Comparison of ENCODE assay signal across 8 cellular contexts in the genomic region with DNA sequence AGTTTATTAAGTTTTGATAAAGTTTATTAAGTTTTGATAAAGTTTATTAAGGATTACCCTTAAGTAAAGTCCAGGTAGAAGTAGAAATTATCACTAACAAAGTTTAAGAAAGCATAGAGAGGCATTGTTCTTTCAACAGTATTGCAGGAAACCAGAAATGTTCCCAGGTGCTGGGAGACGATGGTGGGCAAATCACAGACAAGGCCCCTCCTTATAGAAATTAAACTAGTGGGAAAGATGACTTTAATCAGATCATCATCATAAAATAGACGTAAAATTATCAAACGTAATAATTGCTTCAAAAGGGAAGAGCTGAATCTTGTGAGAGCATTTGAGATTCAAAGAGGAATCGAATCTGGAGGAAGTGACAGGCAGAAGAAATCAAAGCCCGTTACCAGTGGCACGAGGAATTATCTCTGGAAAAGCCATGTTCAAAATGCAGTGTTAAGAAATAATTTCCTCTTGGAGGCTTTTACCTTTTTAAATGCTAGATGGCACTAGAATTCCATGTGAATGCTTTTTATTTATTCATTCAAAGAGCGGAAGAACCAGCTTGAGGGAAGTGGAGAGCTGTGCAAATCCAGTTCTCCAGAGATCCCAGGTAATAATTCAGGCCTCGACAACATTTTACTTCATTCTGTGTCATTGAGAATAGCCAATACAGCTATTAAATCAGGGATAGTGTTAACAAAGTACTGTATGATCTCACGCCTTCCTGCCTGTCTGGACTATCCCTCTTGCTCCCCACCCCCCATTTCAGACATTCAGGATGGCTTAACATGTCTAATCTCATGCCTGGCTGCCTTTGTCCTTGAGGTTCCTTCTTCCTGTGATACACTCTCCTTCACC. TPM values are rescaled to one million over a fixed set of nuclear protein-coding genes. Genes with fewer than 3 reads are reported as not detected.
A peak's percentile ranks its signal among the peaks of the same experiment; 100 is the strongest.
DNase-seq lines count a peak whose midpoint lies in the region; ATAC-seq, FAIRE-seq and TF ChIP-seq lines count a peak whose summit lies in the region.

No MANE protein-coding gene starts in this region.

- H3K27ac ChIP-seq in CD4-positive, CD25-positive, alpha-beta regulatory T cell (ENCODE audit: insufficient read depth, low read length, poor library complexity, severe bottlenecking), result peak overlapping the region; percentile 96
- peak overlapping the region; percentile 99 for H3K27ac ChIP-seq in Panc1 (ENCODE audit: low read length)
- H3K27ac ChIP-seq in duodenal mucosa (ENCODE audit: low read depth, low read length), result peak overlapping the region; percentile 80

- H3K27me3 Mint-ChIP-seq in CD4-positive, CD25-positive, alpha-beta regulatory T cell, result no peaks in the 10 kb centered on the region
- peaks cover 17% of the 10 kb centered on the region for H3K27me3 Mint-ChIP-seq in mesothelial cell of epicardium (ENCODE audit: low read depth)

- DNase-seq in CD4-positive, CD25-positive, alpha-beta regulatory T cell, result peak in 1 of 3 donors; percentile 8
- peak; percentile 52 for DNase-seq in HS-5 (ENCODE audit: low read depth)
- no peak for DNase-seq in Panc1 (ENCODE audit: low read depth, low spot score)
- DNase-seq in mesothelial cell of epicardium (ENCODE audit: low spot score in 2 of 2, unreplicated experiment in 2 of 2), result no peak
- peak; percentile 42 for DNase-seq in urothelium cell line (ENCODE audit: low spot score)
- no peak for DNase-seq in effector CD4-positive, alpha-beta T cell
- no peak for DNase-seq in OCI-M2 (lab: John Stamatoyannopoulos, UW; ENCODE audit: unreplicated experiment)

- H3K9me3 ChIP-seq in CD4-positive, CD25-positive, alpha-beta regulatory T cell (ENCODE audit: control insufficient read depth in 2 of 2, low read length in 2 of 2), result no peaks in the 10 kb centered on the region
- H3K9me3 ChIP-seq in Panc1 (ENCODE audit: control insufficient read depth, insufficient read depth, low read depth, low read length) (no peaks in the 10 kb centered on the region), duodenal mucosa (ENCODE audit: control insufficient read depth in 1 of 2, low read length in 2 of 2) (no peaks in the 10 kb centered on the region)

- POLR2A ChIA-PET in Panc1 (lab: Charles Lee), result no interaction called here

- intact Hi-C loops in Panc1 (cut with micrococcal nuclease; ENCODE audit: unreplicated experiment), result loop anchor here (5.0 to 10.0 kb wide), 3 partner anchors 204 to 404 kb away; a partner anchor contains a TSS

- in situ Hi-C loops in Panc1 (cut with HindIII; ENCODE audit: low pct_unique_long_range_greater_than_20kb, low sequenced_read_pairs), result no loop called here

- peak overlapping the region; percentile 77 to 91 for H3K9ac ChIP-seq in duodenal mucosa (ENCODE audit: low read depth in 1 of 2, low read length in 2 of 2)

- H3K9me3 Mint-ChIP-seq in CD4-positive, CD25-positive, alpha-beta regulatory T cell, result peaks cover 0 to 2% (median 0%) of the 10 kb centered on the region in 7 donors
- H3K9me3 Mint-ChIP-seq in mesothelial cell of epicardium, result no peaks in the 10 kb centered on the region

- H3K4me1 Mint-ChIP-seq in CD4-positive, CD25-positive, alpha-beta regulatory T cell, result peaks cover 19 to 58% (median 37%) of the 10 kb centered on the region in 4 donors
- peaks cover 39% of the 10 kb centered on the region for H3K4me1 Mint-ChIP-seq in mesothelial cell of epicardium

- no peaks in the 10 kb centered on the region for H3K36me3 ChIP-seq in CD4-positive, CD25-positive, alpha-beta regulatory T cell (ENCODE audit: control insufficient read depth, insufficient read depth, low read length)
- H3K36me3 ChIP-seq in Panc1 (ENCODE audit: control insufficient read depth, insufficient read depth, low read length) (no peaks in the 10 kb centered on the region; the same call in 1 of the 2 replicates), duodenal mucosa (ENCODE audit: control insufficient read depth in 1 of 2, insufficient read depth in 2 of 2, low read length in 2 of 2) (peaks cover 0 to 6% of the 10 kb centered on the region in 2 donors)

- TF ChIP-seq CTCF in Panc1 (IDR thresholded peaks at IDR 0.05) (peak; percentile 62), mesothelial cell of epicardium (IDR thresholded peaks at IDR 0.05; ENCODE audit: unreplicated experiment) (no peak)

- peaks cover 11% of the 10 kb centered on the region for H3K36me3 Mint-ChIP-seq in CD4-positive, CD25-positive, alpha-beta regulatory T cell
- H3K36me3 Mint-ChIP-seq in mesothelial cell of epicardium, result no peaks in the 10 kb centered on the region

- peaks cover 27% of the 10 kb centered on the region for H3K4me1 ChIP-seq in CD4-positive, CD25-positive, alpha-beta regulatory T cell (ENCODE audit: control insufficient read depth, insufficient read depth, low read length, poor library complexity, severe bottlenecking)
- H3K4me1 ChIP-seq in Panc1 (ENCODE audit: control insufficient read depth, insufficient read depth, low read length) (peaks cover 47% of the 10 kb centered on the region), duodenal mucosa (ENCODE audit: control insufficient read depth in 1 of 2, insufficient read depth in 2 of 2, low read length in 2 of 2) (peaks cover 44 to 48% of the 10 kb centered on the region in 2 donors)

- H3K27ac Mint-ChIP-seq in CD4-positive, CD25-positive, alpha-beta regulatory T cell, result peak overlapping the region; percentile 95 to 98 (median 97)
- peak overlapping the region; percentile 94 for H3K27ac Mint-ChIP-seq in mesothelial cell of epicardium

- no peaks in the 10 kb centered on the region for H3K27me3 ChIP-seq in CD4-positive, CD25-positive, alpha-beta regulatory T cell (ENCODE audit: control insufficient read depth, insufficient read depth, low read length)
- H3K27me3 ChIP-seq in Panc1 (ENCODE audit: control insufficient read depth, insufficient read depth, low read length) (no peaks in the 10 kb centered on the region), duodenal mucosa (ENCODE audit: control insufficient read depth in 1 of 2, insufficient read depth in 2 of 2, low read length in 2 of 2) (no peaks in the 10 kb centered on the region)

- no peak for FAIRE-seq in urothelium cell line (lab: Jason Lieb, UNC)

- CTCF ChIA-PET in Panc1 (lab: Charles Lee), result interaction anchor here (0.7 to 1.4 kb wide), 4 partner anchors 70 to 253 kb away, joined by 3 to 5 read pairs (median 4); no protein-coding TSS in a partner anchor

- BruUV-seq in Panc1 (replicated peaks; lab: Mats Ljungman, UMichigan), result no TSS peak

- H3K4me3 ChIP-seq in CD4-positive, CD25-positive, alpha-beta regulatory T cell (ENCODE audit: low read depth, low read length), result peak overlapping the region; percentile 89
- H3K4me3 ChIP-seq in Panc1 (ENCODE audit: low read depth in 2 of 2, low read length in 2 of 2) (peak overlapping the region; percentile 82 to 87), duodenal mucosa (ENCODE audit: low read depth in 1 of 2, low read length in 2 of 2) (peak overlapping the region; percentile 88 to 95)

- no peak for ATAC-seq in CD4-positive, CD25-positive, alpha-beta regulatory T cell (ENCODE audit: low read depth in 2 of 2)
- no peak for ATAC-seq in Panc1

- peak overlapping the region; percentile 92 to 99 (median 94) for H3K4me3 Mint-ChIP-seq in CD4-positive, CD25-positive, alpha-beta regulatory T cell
- peak overlapping the region; percentile 91 for H3K4me3 Mint-ChIP-seq in mesothelial cell of epicardium

RNA-seq across cellular contexts. Expression of a gene that starts 1.0 kb away (rescaled TPM):
- total RNA-seq in CD4-positive, CD25-positive, alpha-beta regulatory T cell, result 28.2 TPM
- polyA plus RNA-seq in CD4-positive, CD25-positive, alpha-beta regulatory T cell, result 10 to 100 TPM; 68.4 to 83.2 (median 72.4) TPM
- 165 TPM for total RNA-seq in Panc1 (2021; ENCODE audit: unreplicated experiment)
- 147 TPM for polyA plus RNA-seq in Panc1 (2012; ENCODE audit: insufficient read length)
- 77.4 to 78.2 TPM (median 78.0 TPM) in 3 replicates for total RNA-seq in mesothelial cell of epicardium

RNA-seq across cellular contexts. Expression of a gene that starts 44.5 kb away (rescaled TPM):
- total RNA-seq in CD4-positive, CD25-positive, alpha-beta regulatory T cell, result 30.7 TPM
- polyA plus RNA-seq in CD4-positive, CD25-positive, alpha-beta regulatory T cell, result 100 to 1,000 TPM in 3 of 4 donors, 10 to 100 TPM in 1; 56.7 to 208 (median 161) TPM
- not detected for total RNA-seq in Panc1 (2021; ENCODE audit: unreplicated experiment)
- not detected for polyA plus RNA-seq in Panc1 (2012; ENCODE audit: insufficient read length)
- not detected in 3 replicates for total RNA-seq in mesothelial cell of epicardium

Comparison
In these comparisons a context has a peak if more than half of its experiments do, and no peak if none do; other contexts are left out.
1. DNase-seq: peak in HS-5 (single experiment) and urothelium cell line (single experiment); none in Panc1 (single experiment), mesothelial cell of epicardium (0 of 2), effector CD4-positive, alpha-beta T cell (single experiment) and OCI-M2 (single experiment).
2. RNA of a gene that starts 44.5 kb away (total RNA-seq): 30.7 TPM in CD4-positive, CD25-positive, alpha-beta regulatory T cell (single experiment); not detected in Panc1 (single experiment) and not detected in mesothelial cell of epicardium; every median in the first group is over 10 times any median in the second.
3. Peak in every context shown above with its lines, with median percentiles within 50 percentile points of each other: H3K27ac ChIP-seq and H3K4me3 ChIP-seq.